In the genomic region with DNA sequence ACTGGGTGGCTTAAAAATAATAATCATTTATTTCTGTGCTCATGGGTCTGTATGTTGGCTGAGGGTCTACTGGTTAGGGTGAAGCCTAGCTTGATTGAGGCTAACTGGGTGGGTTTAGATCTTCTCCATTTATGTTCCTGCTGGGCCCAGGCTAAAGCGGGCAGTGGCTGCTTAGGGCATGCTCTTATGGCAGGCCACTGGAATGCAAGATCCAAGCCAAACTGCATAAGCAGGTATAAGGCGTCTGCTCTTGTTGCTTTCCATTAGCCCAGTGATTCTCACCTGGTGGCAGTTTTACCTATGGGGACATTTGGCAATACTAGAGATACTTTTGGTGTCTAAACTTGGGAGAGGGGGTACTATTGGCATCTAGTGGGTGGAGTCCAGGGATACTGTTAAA, we compare ENCODE assay signal across 17 cellular contexts. TPM values are rescaled to one million over a fixed set of nuclear protein-coding genes. Genes with fewer than 3 reads are reported as not detected.
DNase-seq lines count a peak whose midpoint lies in the region; ATAC-seq, FAIRE-seq and TF ChIP-seq lines count a peak whose summit lies in the region.
"Had no signal": no experiment of that assay in that cellular context is flagged by ENCODE, and none has a peak within 500 bp of the region (broad histone marks: within the 10 kb centered on the region; RNA-seq: fewer than 3 reads in every experiment).

No MANE protein-coding gene starts in this region.

- peaks cover 3% of the 10 kb centered on the region for H3K9me3 Mint-ChIP-seq in activated CD4-positive, alpha-beta T cell treated with anti-CD3 and anti-CD28 coated beads, Interleukin-2, amount 10 ng/mL, durations not matched to agents 24 days and 14 days
- no peaks in the 10 kb centered on the region for H3K9me3 Mint-ChIP-seq in T-cell

- H2BK12ac ChIP-seq in H1 (ENCODE audit: low read depth, low read length) = no peak overlapping the region

- ATAC-seq in T-cell (replicated peaks in 1 of 4) = no peak
- ATAC-seq in sciatic nerve = peak; percentile 23

- no peak overlapping the region for H3K27ac ChIP-seq in H1 (ENCODE audit: low read depth, low read length)
- H3K27ac ChIP-seq: prostate gland, SK-N-MC, testis had no signal

- no peaks in the 10 kb centered on the region for H3K9me3 ChIP-seq in H1 (ENCODE audit: insufficient read depth in 2 of 2, low read depth in 1 of 2, low read length in 1 of 2)
- H3K9me3 ChIP-seq: prostate gland, testis had no signal

- peaks cover 3% of the 10 kb centered on the region; the same call in 1 of the 2 replicates for H3K79me1 ChIP-seq in H1 (ENCODE audit: low read depth, low read length)

- peak; percentile 58 for DNase-seq in activated CD4-positive, alpha-beta T cell treated with anti-CD3 and anti-CD28 coated beads, Interleukin-2, amount 10 ng/mL, durations not matched to agents 24 days and 14 days
- no peak for DNase-seq in activated CD4-positive, alpha-beta T cell treated with anti-CD3 and anti-CD28 coated beads, Interleukin-2, amount 50 U/mL, for 48 hours
- no peak for DNase-seq in T-cell
- no peak for DNase-seq in H1 (ENCODE audit: low read depth in 1 of 2, low spot score in 2 of 2)
- no peak for DNase-seq in sciatic nerve (ENCODE audit: low spot score)
- DNase-seq in GM20000 (ENCODE audit: low spot score) = no peak
- no peak for DNase-seq in GM10266 (ENCODE audit: extremely low spot score)
- DNase-seq in GM19238 (ENCODE audit: insufficient read length, low spot score) = no peak
- DNase-seq: EL, Karpas-422, mammary epithelial cell, NCI-H2081, testis had no signal

- no peak overlapping the region for H2AFZ ChIP-seq in H1 (ENCODE audit: low read length)

- peaks cover 10 to 19% of the 10 kb centered on the region in 2 experiments for H4K20me1 ChIP-seq in H1 (replicated peaks in 1 of 2; ENCODE audit: control insufficient read depth in 1 of 2, insufficient read depth in 2 of 2, low read length in 2 of 2)

- peaks cover 13 to 100% of the 10 kb centered on the region in 2 experiments for H3K79me2 ChIP-seq in H1 (ENCODE audit: control insufficient read depth in 1 of 2, insufficient read depth in 2 of 2, low read length in 2 of 2)

- CTCF ChIA-PET in T-cell (lab: Charles Lee) (no interaction called here), H1 (lab: Charles Lee; ENCODE audit: partially characterized antibody) (no interaction called here)

- H2BK5ac ChIP-seq in H1 (ENCODE audit: low read depth, low read length) = no peak overlapping the region

- H2BK15ac ChIP-seq in H1 (ENCODE audit: low read length) = no peak overlapping the region

- no peak overlapping the region for H4K91ac ChIP-seq in H1 (replicated peaks; ENCODE audit: insufficient read length, low read length)

- H3K23me2 ChIP-seq in H1 (ENCODE audit: low read depth, low read length) = no peaks in the 10 kb centered on the region

- H3K27ac Mint-ChIP-seq in activated CD4-positive, alpha-beta T cell treated with anti-CD3 and anti-CD28 coated beads, Interleukin-2, amount 10 ng/mL, durations not matched to agents 24 days and 14 days = peak overlapping the region; percentile 60
- peak overlapping the region; percentile 96 to 98 for H3K27ac Mint-ChIP-seq in T-cell

- H3K4me3 Mint-ChIP-seq in activated CD4-positive, alpha-beta T cell treated with anti-CD3 and anti-CD28 coated beads, Interleukin-2, amount 10 ng/mL, durations not matched to agents 24 days and 14 days = peak overlapping the region; percentile 35
- H3K4me3 Mint-ChIP-seq in T-cell = peak overlapping the region; percentile 83 to 89 (median 83)

- H3K23ac ChIP-seq in H1 (ENCODE audit: insufficient read length) = no peak overlapping the region

- peaks cover 0 to 9% (median 0%) of the 10 kb centered on the region in 4 experiments; a peak in 2 of 8 replicates for H3K36me3 ChIP-seq in H1 (ENCODE audit: control insufficient read depth in 2 of 4, insufficient read depth in 4 of 4, low read length in 3 of 4)
- H3K36me3 ChIP-seq: prostate gland had no signal

- no peak overlapping the region for H3K56ac ChIP-seq in H1 (replicated peaks; ENCODE audit: insufficient read length, low read depth, low read length)

- H2BK120ac ChIP-seq in H1 (replicated peaks; ENCODE audit: low read depth, low read length) = no peak overlapping the region

- intact Hi-C loops in activated CD4-positive, alpha-beta T cell treated with anti-CD3 and anti-CD28 coated beads, Interleukin-2, amount 10 ng/mL, durations not matched to agents 24 days and 14 days (cut with micrococcal nuclease) = no loop called here
- intact Hi-C loops in sciatic nerve (cut with DNase I) = no loop called here

- no peak overlapping the region; a peak in 1 of 7 replicates for H3K9ac ChIP-seq in H1 (replicated peaks in 1 of 4; ENCODE audit: extremely low read depth in 1 of 4, low read depth in 3 of 4, low read length in 3 of 4)

- H2BK20ac ChIP-seq in H1 (ENCODE audit: low read length) = no peak overlapping the region

- H3K27me3 Mint-ChIP-seq in activated CD4-positive, alpha-beta T cell treated with anti-CD3 and anti-CD28 coated beads, Interleukin-2, amount 10 ng/mL, durations not matched to agents 24 days and 14 days = no peaks in the 10 kb centered on the region
- no peaks in the 10 kb centered on the region for H3K27me3 Mint-ChIP-seq in T-cell

- no peak overlapping the region for H3K4me2 ChIP-seq in H1 (ENCODE audit: insufficient read depth in 1 of 2, low read depth in 2 of 2, low read length in 2 of 2)

- WGBS in H1 (ENCODE audit: extremely low coverage in 1 of 2, insufficient coverage in 1 of 2, insufficient read length in 1 of 2, insufficient replicate concordance in 2 of 2, low coverage in 1 of 2, low lambda C conversion rate in 2 of 2, missing lambda C conversion rate in 1 of 2), 2 experiments = 89% methylated on average over 2 of the region's 2 CpGs; no CpG with 5 or more reads in 1 of the 2 experiments

- no peak overlapping the region for H3K4me3 ChIP-seq in H1 (ENCODE audit: extremely low read depth in 1 of 4, insufficient read depth in 2 of 4, low read depth in 3 of 4, low read length in 4 of 4)
- H3K4me3 ChIP-seq: prostate gland, SK-N-MC, testis had no signal

- no peak for TF ChIP-seq EP300 in H1 (IDR thresholded peaks at IDR 0.05; ENCODE audit: borderline replicate concordance in 1 of 2, low read depth in 2 of 2, low read length in 2 of 2)

- no peak overlapping the region for H3K4ac ChIP-seq in H1 (replicated peaks; ENCODE audit: insufficient read length, low read depth, low read length)

- H3K4me1 Mint-ChIP-seq in activated CD4-positive, alpha-beta T cell treated with anti-CD3 and anti-CD28 coated beads, Interleukin-2, amount 10 ng/mL, durations not matched to agents 24 days and 14 days = peaks cover 58% of the 10 kb centered on the region
- peaks cover 69 to 77% (median 72%) of the 10 kb centered on the region in 3 donors for H3K4me1 Mint-ChIP-seq in T-cell

- no peak overlapping the region for H2AK5ac ChIP-seq in H1 (ENCODE audit: low read depth, low read length)

- TF ChIP-seq RAD21 in H1 (IDR thresholded peaks at IDR 0.05 in 1 of 2, conservative IDR thresholded peaks at IDR 0.05 in 1 of 2; ENCODE audit: low read depth in 2 of 2, low read length in 2 of 2) = no peak

- peaks cover 19% of the 10 kb centered on the region for H3K36me3 Mint-ChIP-seq in activated CD4-positive, alpha-beta T cell treated with anti-CD3 and anti-CD28 coated beads, Interleukin-2, amount 10 ng/mL, durations not matched to agents 24 days and 14 days (ENCODE audit: low read depth)
- H3K36me3 Mint-ChIP-seq in T-cell = peaks cover 11% of the 10 kb centered on the region

- H3K4me1 ChIP-seq in H1 (replicated peaks in 1 of 4; ENCODE audit: control insufficient read depth in 3 of 4, insufficient read depth in 4 of 4, low read length in 3 of 4) = peaks cover 0 to 7% (median 4%) of the 10 kb centered on the region in 4 experiments; a peak in 4 of 7 replicates
- H3K4me1 ChIP-seq: prostate gland had no signal

- no peak for TF ChIP-seq CTCF in H1 (IDR thresholded peaks at IDR 0.05; ENCODE audit: control extremely low read depth in 1 of 3, insufficient read depth in 1 of 3, low read depth in 1 of 3, low read length in 3 of 3)
- no peak for TF ChIP-seq CTCF in GM20000 (IDR thresholded peaks at IDR 0.05; ENCODE audit: extremely low read depth, missing control alignments)
- TF ChIP-seq CTCF in GM10266 (IDR thresholded peaks at IDR 0.05; ENCODE audit: control insufficient read depth, insufficient read depth, low read depth, missing control alignments) = no peak

- H4K5ac ChIP-seq in H1 (ENCODE audit: insufficient read length, low read depth, low read length) = no peak overlapping the region

- no peak overlapping the region for H3K14ac ChIP-seq in H1 (ENCODE audit: insufficient read length)

- TF ChIP-seq POLR2A in H1 (IDR thresholded peaks at IDR 0.05; ENCODE audit: control extremely low read depth in 1 of 2, low read depth in 2 of 2, low read length in 2 of 2) = no peak

- no peaks in the 10 kb centered on the region for H3K27me3 ChIP-seq in H1 (replicated peaks in 1 of 4; ENCODE audit: control insufficient read depth in 3 of 4, extremely low read depth in 1 of 4, insufficient read depth in 3 of 4, low read length in 3 of 4)
- H3K27me3 ChIP-seq: testis had no signal

- no peak for FAIRE-seq in H1 (lab: Jason Lieb, UNC)
- FAIRE-seq: A204.1, endothelial cell of umbilical vein had no signal

- no peak overlapping the region for H3K18ac ChIP-seq in H1 (ENCODE audit: extremely low read depth, low read length)

- POLR2A ChIA-PET in T-cell (lab: Charles Lee) (interaction anchor here (0.6 kb wide), 2 partner anchors 11 to 18 kb away, joined by 4 read pairs; no protein-coding TSS in a partner anchor), H1 (lab: Charles Lee; ENCODE audit: partially characterized antibody) (no interaction called here)

- H4K8ac ChIP-seq in H1 (ENCODE audit: extremely low read depth, insufficient read depth, low read length) = no peak overlapping the region

TF ChIP-seq in H1, 55 proteins besides CTCF, POLR2A, EP300 and RAD21:
- TF ChIP-seq TEAD4 (IDR thresholded peaks at IDR 0.05; ENCODE audit: low read depth, low read length) = peak; percentile 16; the same call in 1 of the 2 replicates
- no peak for TF ChIP-seq PHF8 (conservative IDR thresholded peaks at IDR 0.05; ENCODE audit: low read depth, low read length)

RNA-seq across cellular contexts. Expression of gene QKI, which starts 44.5 kb away (rescaled TPM):
- 69.3 and 79.7 TPM in 2 replicates for total RNA-seq in activated CD4-positive, alpha-beta T cell treated with anti-CD3 and anti-CD28 coated beads, Interleukin-2, amount 10 ng/mL, durations not matched to agents 24 days and 14 days
- 10 to 100 TPM; 50.2 to 84.3 (median 52.2) TPM for total RNA-seq in T-cell
- 183 and 187 TPM in 2 replicates for total RNA-seq in H1 (2021; fragmentation: NEBNext Ultra II Directional; extraction: Animal tissue kit (Norgen Biotek cat#: 25700))
- 181 and 192 TPM in 2 replicates for polyA plus RNA-seq in H1 (2011; rRNA removed)
- polyA plus RNA-seq in H1 (2011; cell fraction: cytosol; rRNA removed) = 139 TPM
- 515 TPM for polyA plus RNA-seq in H1 (2011; cell fraction: nucleus; rRNA removed)
- 88.8 to 150 TPM (median 131 TPM) in 4 replicates for polyA plus RNA-seq in H1 (2012, experiment 1 of 2)
- 21.1 TPM for polyA plus RNA-seq in H1 (2012, experiment 2 of 2)
- 128 TPM for polyA plus RNA-seq in H1 (2013, experiment 1 of 2)
- polyA plus RNA-seq in H1 (2013, experiment 2 of 2) = 113 TPM
- 550 and 562 TPM in 2 replicates for polyA minus RNA-seq in H1 (2011; rRNA and poly(A)+ RNA removed)
- 165 TPM for polyA minus RNA-seq in H1 (2011; cell fraction: cytosol; rRNA and poly(A)+ RNA removed)
- polyA minus RNA-seq in H1 (2011; cell fraction: nucleus; rRNA and poly(A)+ RNA removed) = 460 TPM
- total RNA-seq in sciatic nerve = 755 TPM
